In genomic region chr9:111483862-111484563, GRCh38 we compare ENCODE assay signal across 1 cellular context.
TF ChIP-seq lines count a peak whose summit lies in the region.

A gene with protein sequence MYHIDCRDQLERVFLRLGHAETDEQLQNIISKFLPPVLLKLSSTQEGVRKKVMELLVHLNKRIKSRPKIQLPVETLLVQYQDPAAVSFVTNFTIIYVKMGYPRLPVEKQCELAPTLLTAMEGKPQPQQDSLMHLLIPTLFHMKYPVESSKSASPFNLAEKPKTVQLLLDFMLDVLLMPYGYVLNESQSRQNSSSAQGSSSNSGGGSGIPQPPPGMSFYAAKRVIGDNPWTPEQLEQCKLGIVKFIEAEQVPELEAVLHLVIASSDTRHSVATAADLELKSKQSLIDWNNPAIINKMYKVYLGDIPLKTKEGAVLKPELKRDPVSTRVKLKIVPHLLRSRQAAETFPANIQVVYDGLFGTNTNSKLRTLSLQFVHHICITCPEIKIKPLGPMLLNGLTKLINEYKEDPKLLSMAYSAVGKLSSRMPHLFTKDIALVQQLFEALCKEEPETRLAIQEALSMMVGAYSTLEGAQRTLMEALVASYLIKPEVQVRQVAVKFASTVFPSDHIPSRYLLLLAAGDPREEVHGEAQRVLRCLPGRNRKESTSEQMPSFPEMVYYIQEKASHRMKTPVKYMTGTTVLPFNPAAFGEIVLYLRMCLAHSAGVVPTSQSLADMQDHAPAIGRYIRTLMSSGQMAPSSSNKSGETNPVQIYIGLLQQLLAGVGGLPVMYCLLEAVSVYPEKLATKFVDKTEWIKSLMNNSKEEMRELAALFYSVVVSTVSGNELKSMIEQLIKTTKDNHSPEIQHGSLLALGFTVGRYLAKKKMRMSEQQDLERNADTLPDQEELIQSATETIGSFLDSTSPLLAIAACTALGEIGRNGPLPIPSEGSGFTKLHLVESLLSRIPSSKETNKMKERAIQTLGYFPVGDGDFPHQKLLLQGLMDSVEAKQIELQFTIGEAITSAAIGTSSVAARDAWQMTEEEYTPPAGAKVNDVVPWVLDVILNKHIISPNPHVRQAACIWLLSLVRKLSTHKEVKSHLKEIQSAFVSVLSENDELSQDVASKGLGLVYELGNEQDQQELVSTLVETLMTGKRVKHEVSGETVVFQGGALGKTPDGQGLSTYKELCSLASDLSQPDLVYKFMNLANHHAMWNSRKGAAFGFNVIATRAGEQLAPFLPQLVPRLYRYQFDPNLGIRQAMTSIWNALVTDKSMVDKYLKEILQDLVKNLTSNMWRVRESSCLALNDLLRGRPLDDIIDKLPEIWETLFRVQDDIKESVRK (N-terminal part only) (minus strand): TSS chr9:111484383. CDS start chr9:111472918, 11,465 bp downstream.

TF ChIP-seq in WTC11, 78 proteins besides CTCF, POLR2A, EP300 and RAD21 (continued from another document):
- peak; percentile 90 for TF ChIP-seq HMGXB4 (CRISPR knock-in tag; IDR thresholded peaks at IDR 0.05)
- TF ChIP-seq NFE2L1 (CRISPR knock-in tag; IDR thresholded peaks at IDR 0.05) = no peak
- TF ChIP-seq ZMAT4 (CRISPR knock-in tag; IDR thresholded peaks at IDR 0.05) = no peak
- no peak for TF ChIP-seq ZNF396 (CRISPR knock-in tag; IDR thresholded peaks at IDR 0.05; ENCODE audit: borderline replicate concordance)
- no peak for TF ChIP-seq ATF6 (CRISPR knock-in tag; IDR thresholded peaks at IDR 0.05)
- TF ChIP-seq FOXK1 (CRISPR knock-in tag; IDR thresholded peaks at IDR 0.05) = no peak
- TF ChIP-seq NR3C1 (CRISPR knock-in tag; conservative IDR thresholded peaks at IDR 0.05; ENCODE audit: low read depth) = no peak
- no peak for TF ChIP-seq MXD4 (CRISPR knock-in tag; IDR thresholded peaks at IDR 0.05; ENCODE audit: borderline replicate concordance)
- TF ChIP-seq CREM (CRISPR knock-in tag; IDR thresholded peaks at IDR 0.05) = peak; percentile 37; the same call in 1 of the 2 replicates
- TF ChIP-seq, protein P1, sequence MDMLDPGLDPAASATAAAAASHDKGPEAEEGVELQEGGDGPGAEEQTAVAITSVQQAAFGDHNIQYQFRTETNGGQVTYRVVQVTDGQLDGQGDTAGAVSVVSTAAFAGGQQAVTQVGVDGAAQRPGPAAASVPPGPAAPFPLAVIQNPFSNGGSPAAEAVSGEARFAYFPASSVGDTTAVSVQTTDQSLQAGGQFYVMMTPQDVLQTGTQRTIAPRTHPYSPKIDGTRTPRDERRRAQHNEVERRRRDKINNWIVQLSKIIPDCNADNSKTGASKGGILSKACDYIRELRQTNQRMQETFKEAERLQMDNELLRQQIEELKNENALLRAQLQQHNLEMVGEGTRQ (CRISPR knock-in tag; IDR thresholded peaks at IDR 0.05) = no peak
- TF ChIP-seq SOX15 (CRISPR knock-in tag; IDR thresholded peaks at IDR 0.05) = no peak
- TF ChIP-seq MLX (CRISPR knock-in tag; IDR thresholded peaks at IDR 0.05) = no peak
- TF ChIP-seq, protein P2, sequence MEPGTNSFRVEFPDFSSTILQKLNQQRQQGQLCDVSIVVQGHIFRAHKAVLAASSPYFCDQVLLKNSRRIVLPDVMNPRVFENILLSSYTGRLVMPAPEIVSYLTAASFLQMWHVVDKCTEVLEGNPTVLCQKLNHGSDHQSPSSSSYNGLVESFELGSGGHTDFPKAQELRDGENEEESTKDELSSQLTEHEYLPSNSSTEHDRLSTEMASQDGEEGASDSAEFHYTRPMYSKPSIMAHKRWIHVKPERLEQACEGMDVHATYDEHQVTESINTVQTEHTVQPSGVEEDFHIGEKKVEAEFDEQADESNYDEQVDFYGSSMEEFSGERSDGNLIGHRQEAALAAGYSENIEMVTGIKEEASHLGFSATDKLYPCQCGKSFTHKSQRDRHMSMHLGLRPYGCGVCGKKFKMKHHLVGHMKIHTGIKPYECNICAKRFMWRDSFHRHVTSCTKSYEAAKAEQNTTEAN (CRISPR knock-in tag; IDR thresholded peaks at IDR 0.05) = no peak
- TF ChIP-seq TEAD4 (CRISPR knock-in tag; IDR thresholded peaks at IDR 0.05) = peak; percentile 13; the same call in 1 of the 2 replicates
TF ChIP-seq in WTC11: peak in this region for 13.
